ENCODE assay signal across 11 cellular contexts in genomic region chr7:132393789-132394261, GRCh38.
DNase-seq lines count a peak whose midpoint lies in the region; ATAC-seq, FAIRE-seq and TF ChIP-seq lines count a peak whose summit lies in the region.
"Had no signal": no experiment of that assay in that cellular context is flagged by ENCODE, and none has a peak within 500 bp of the region (broad histone marks: within the 10 kb centered on the region; RNA-seq: fewer than 3 reads in every experiment).

No MANE protein-coding gene starts in this region.

- H3K27ac ChIP-seq in kidney (ENCODE audit: low read depth in 2 of 2, low read length in 2 of 2): no peak overlapping the region
- H3K27ac ChIP-seq in stomach smooth muscle (ENCODE audit: low read length): peak overlapping the region; percentile 46
- H3K27ac ChIP-seq: HL-60 had no signal

- no peak overlapping the region for H3K4me3 ChIP-seq in kidney (ENCODE audit: low read length in 2 of 2)
- peak overlapping the region in 1 of 2 donors; percentile 29 for H3K4me3 ChIP-seq in stomach smooth muscle (ENCODE audit: low read length in 2 of 2)

- no peak overlapping the region for H3K4me3 Mint-ChIP-seq in mesothelial cell of epicardium

- DNase-seq in NCI-H1694 (lab: John Stamatoyannopoulos, UW) (peak; percentile 86), cerebellar cortex (ENCODE audit: low spot score) (peak; percentile 33), kidney (peak; percentile 85), cerebellar nuclear complex (lab: John Stamatoyannopoulos, UW) (no peak), mesothelial cell of epicardium (ENCODE audit: low spot score in 2 of 2, unreplicated experiment in 2 of 2) (no peak)
- DNase-seq: kidney glomerular epithelial cell, NCI-H1048 had no signal

- ATAC-seq in HG03432 (IDR thresholded peaks at IDR 0.05; ENCODE audit: unreplicated experiment) (no peak), HG02970 (IDR thresholded peaks at IDR 0.05; ENCODE audit: low FRiP score, unreplicated experiment) (no peak)

- H3K27me3 ChIP-seq in stomach smooth muscle (ENCODE audit: control insufficient read depth in 1 of 2, insufficient read depth in 2 of 2, low read length in 2 of 2): peaks cover 0 to 3% of the 10 kb centered on the region in 2 donors

- peaks cover 58% of the 10 kb centered on the region for H3K27me3 Mint-ChIP-seq in mesothelial cell of epicardium (ENCODE audit: low read depth)

- TF ChIP-seq CTCF in kidney (IDR thresholded peaks at IDR 0.05; ENCODE audit: borderline replicate concordance, extremely low read depth, insufficient read depth) (no peak), mesothelial cell of epicardium (IDR thresholded peaks at IDR 0.05; ENCODE audit: unreplicated experiment) (no peak)

- FAIRE-seq in kidney (lab: Jason Lieb, UNC): no peak

- H3K9ac ChIP-seq in kidney (ENCODE audit: low read length in 2 of 2) (no peak overlapping the region), stomach smooth muscle (ENCODE audit: low read length in 2 of 2) (peak overlapping the region in 1 of 2 donors; percentile 51)

- H3K4me1 ChIP-seq in kidney (ENCODE audit: control insufficient read depth in 1 of 2, insufficient read depth in 1 of 2, low read depth in 1 of 2, low read length in 2 of 2) (peaks cover 0 to 3% of the 10 kb centered on the region in 2 donors), stomach smooth muscle (ENCODE audit: control insufficient read depth, insufficient read depth, low read length) (peaks cover 41% of the 10 kb centered on the region)

- H3K4me1 Mint-ChIP-seq in mesothelial cell of epicardium: peaks cover 13% of the 10 kb centered on the region

- no peaks in the 10 kb centered on the region for H3K36me3 ChIP-seq in kidney (ENCODE audit: control insufficient read depth in 1 of 2, insufficient read depth in 2 of 2, low read length in 2 of 2)
- no peaks in the 10 kb centered on the region for H3K36me3 ChIP-seq in stomach smooth muscle (ENCODE audit: control insufficient read depth in 2 of 2, insufficient read depth in 2 of 2, low read length in 2 of 2)

- intact Hi-C loops in kidney (cut with DNase I): no loop called here

- peaks cover 3% of the 10 kb centered on the region for H3K9me3 Mint-ChIP-seq in mesothelial cell of epicardium

- no peaks in the 10 kb centered on the region for H3K36me3 Mint-ChIP-seq in mesothelial cell of epicardium

- H3K9me3 ChIP-seq in kidney (ENCODE audit: control insufficient read depth in 1 of 2, low read length in 2 of 2) (no peaks in the 10 kb centered on the region), stomach smooth muscle (ENCODE audit: control insufficient read depth in 2 of 2, low read length in 2 of 2) (no peaks in the 10 kb centered on the region)

- H3K27ac Mint-ChIP-seq in mesothelial cell of epicardium: no peak overlapping the region

Comparison
In these comparisons a context has a peak if more than half of its experiments do, and no peak if none do; other contexts are left out.
1. DNase-seq: peak in NCI-H1694 (single experiment), cerebellar cortex (single experiment) and kidney (single experiment); none in cerebellar nuclear complex (0 of 2) and mesothelial cell of epicardium (0 of 2).